In the genomic region with DNA sequence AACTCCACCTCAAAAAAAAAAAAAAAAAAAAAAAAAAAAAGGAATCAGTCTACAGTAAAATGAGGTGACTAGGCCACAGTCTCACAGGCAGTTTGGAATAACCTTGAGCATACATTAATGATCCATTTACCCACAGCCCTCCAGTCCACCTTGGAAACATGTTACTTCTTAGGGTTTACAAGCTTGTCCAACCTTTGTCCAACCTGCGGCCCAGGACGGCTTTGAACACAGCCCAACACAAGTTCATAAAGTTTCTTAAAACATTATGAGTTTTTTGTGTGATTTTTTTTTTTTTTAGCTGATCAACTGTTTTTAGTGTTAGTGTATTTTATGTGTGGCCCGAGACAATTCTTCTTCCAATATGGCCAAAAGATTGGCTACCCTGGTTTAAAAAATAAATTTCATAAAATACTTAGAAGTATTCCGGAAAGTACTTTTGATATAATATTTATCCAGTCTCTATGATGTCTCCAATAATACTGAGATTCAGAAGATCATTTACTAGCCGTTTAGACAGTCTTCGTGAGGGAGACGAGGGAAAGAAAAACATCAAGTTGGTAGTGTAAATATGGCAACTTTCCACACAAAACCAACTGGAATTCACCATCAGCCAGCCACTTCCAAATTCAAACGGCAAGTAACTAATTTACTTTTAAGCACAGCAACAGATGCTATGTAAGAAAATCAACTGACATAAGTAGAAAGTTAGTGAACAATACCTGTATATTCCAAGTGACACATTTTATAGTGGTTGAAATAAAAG, we compare ENCODE assay signal across 28 cellular contexts. TPM values are rescaled to one million over a fixed set of nuclear protein-coding genes. Genes with fewer than 3 reads are reported as not detected.
A peak's percentile ranks its signal among the peaks of the same experiment; 100 is the strongest.
DNase-seq lines count a peak whose midpoint lies in the region; FAIRE-seq and TF ChIP-seq lines count a peak whose summit lies in the region.
"Had no signal": no experiment of that assay in that cellular context is flagged by ENCODE, and none has a peak within 500 bp of the region (broad histone marks: within the 10 kb centered on the region; RNA-seq: fewer than 3 reads in every experiment).

No MANE protein-coding gene starts in this region.

- H3K4me1 ChIP-seq in Peyer's patch: no peaks in the 10 kb centered on the region
- H3K4me1 ChIP-seq: testis had no signal

- H3K27ac ChIP-seq in Peyer's patch: no peak overlapping the region
- H3K27ac ChIP-seq: heart left ventricle, skin epidermis, testis had no signal

- H3K4me1 Mint-ChIP-seq in activated CD4-positive, alpha-beta T cell treated with anti-CD3 and anti-CD28 coated beads, Interleukin-2, amount 10 ng/mL, durations not matched to agents 7 days and 5 days: peaks cover 23% of the 10 kb centered on the region
- peaks cover 9% of the 10 kb centered on the region for H3K4me1 Mint-ChIP-seq in activated CD4-positive, alpha-beta T cell treated with anti-CD3 and anti-CD28 coated beads, Interleukin-2, amount 10 ng/mL, durations not matched to agents 24 days and 14 days

- H3K36me3 ChIP-seq in Peyer's patch: peaks cover 0 to 79% (median 2%) of the 10 kb centered on the region in 3 donors

- DNase-seq in activated CD4-positive, alpha-beta T cell treated with anti-CD3 and anti-CD28 coated beads, Interleukin-2, amount 10 ng/mL, durations not matched to agents 7 days and 5 days: no peak
- DNase-seq in activated CD4-positive, alpha-beta T cell treated with anti-CD3 and anti-CD28 coated beads, Interleukin-2, amount 10 ng/mL, durations not matched to agents 24 days and 14 days: no peak
- DNase-seq in astrocyte of the hippocampus (ENCODE audit: low read depth, low spot score) (peak; percentile 84), stromal cell of bone marrow (ENCODE audit: low read depth) (peak; percentile 65), NAMALWA (ENCODE audit: low spot score) (no peak), DMS53 treated with DMSO at 0.1 percent for 48 hours (lab: John Stamatoyannopoulos, UW; ENCODE audit: unreplicated experiment) (no peak), Peyer's patch (no peak)
- DNase-seq: 8988T; activated CD4-positive, alpha-beta T cell treated with anti-CD3 and anti-CD28 coated beads for 36 hours; activated naive CD8-positive, alpha-beta T cell treated with anti-CD3 and anti-CD28 coated beads, Interleukin-2, amount 10 ng/mL, durations not matched to agents 7 days and 5 days; cortex of kidney; DND-41; heart left ventricle; HFFc6; left ventricle myocardium superior; NCI-H1092; NCI-H2029; NCI-H2227 treated with DMSO at 0.1 percent for 48 hours; NCI-H774; SHP77; stimulated activated CD4-positive, alpha-beta T cell treated with anti-CD3 and anti-CD28 coated beads, Interleukin-1b, Interleukin-23, amount 100 ng/mL, for 48 hours; testis had no signal

- H3K27ac Mint-ChIP-seq in activated CD4-positive, alpha-beta T cell treated with anti-CD3 and anti-CD28 coated beads, Interleukin-2, amount 10 ng/mL, durations not matched to agents 7 days and 5 days: peak overlapping the region; percentile 36
- no peak overlapping the region for H3K27ac Mint-ChIP-seq in activated CD4-positive, alpha-beta T cell treated with anti-CD3 and anti-CD28 coated beads, Interleukin-2, amount 10 ng/mL, durations not matched to agents 24 days and 14 days
- H3K27ac Mint-ChIP-seq: activated CD4-positive, alpha-beta T cell treated with anti-CD3 and anti-CD28 coated beads for 36 hours; activated naive CD8-positive, alpha-beta T cell treated with anti-CD3 and anti-CD28 coated beads, Interleukin-2, amount 10 ng/mL, durations not matched to agents 7 days and 5 days; activated T-helper 2 cell treated with anti-CD3 and anti-CD28 coated beads, Interferon-gamma antibody, Interleukin-2, Interleukin-4, amounts not matched to agents 10 μg/mL and 5 μg/mL and 100 μg/mL, durations not matched to agents 14 hours and 24 hours and 36 hours; HFFc6; stimulated activated effector memory CD8-positive, alpha-beta T cell treated with anti-CD3 and anti-CD28 coated beads, Interleukin-12 subunit alpha, Interleukin-12 subunit beta, amount 100 ng/mL, for 72 hours had no signal

- no peaks in the 10 kb centered on the region for H3K9me3 ChIP-seq in Peyer's patch
- H3K9me3 ChIP-seq: heart left ventricle, testis had no signal

- H3K9me3 Mint-ChIP-seq in activated CD4-positive, alpha-beta T cell treated with anti-CD3 and anti-CD28 coated beads, Interleukin-2, amount 10 ng/mL, durations not matched to agents 7 days and 5 days: no peaks in the 10 kb centered on the region
- no peaks in the 10 kb centered on the region for H3K9me3 Mint-ChIP-seq in activated CD4-positive, alpha-beta T cell treated with anti-CD3 and anti-CD28 coated beads, Interleukin-2, amount 10 ng/mL, durations not matched to agents 24 days and 14 days
- H3K9me3 Mint-ChIP-seq: activated naive CD8-positive, alpha-beta T cell treated with anti-CD3 and anti-CD28 coated beads, Interleukin-2, amount 10 ng/mL, durations not matched to agents 7 days and 5 days; activated T-helper 2 cell treated with anti-CD3 and anti-CD28 coated beads, Interferon-gamma antibody, Interleukin-2, Interleukin-4, amounts not matched to agents 10 μg/mL and 5 μg/mL and 100 μg/mL, durations not matched to agents 14 hours and 24 hours and 36 hours; HFFc6; stimulated activated effector memory CD8-positive, alpha-beta T cell treated with anti-CD3 and anti-CD28 coated beads, Interleukin-12 subunit alpha, Interleukin-12 subunit beta, amount 100 ng/mL, for 72 hours had no signal

- no peak overlapping the region for H3K4me3 ChIP-seq in Peyer's patch
- H3K4me3 ChIP-seq: heart left ventricle, skin epidermis, testis had no signal

- POLR2A ChIA-PET in activated CD4-positive, alpha-beta T cell treated with anti-CD3 and anti-CD28 coated beads, Interleukin-2, amount 10 ng/mL, durations not matched to agents 7 days and 5 days (lab: Charles Lee): no interaction called here

- peak; percentile 9 for FAIRE-seq in islet of Langerhans (lab: Jason Lieb, UNC)
- FAIRE-seq: bronchial epithelial cell, HTR-8/SVneo had no signal

- TF ChIP-seq POLR2A in Peyer's patch (IDR thresholded peaks at IDR 0.05): no peak

- no peaks in the 10 kb centered on the region for H3K27me3 ChIP-seq in Peyer's patch
- H3K27me3 ChIP-seq: heart left ventricle, testis had no signal

- intact Hi-C loops in activated CD4-positive, alpha-beta T cell treated with anti-CD3 and anti-CD28 coated beads, Interleukin-2, amount 10 ng/mL, durations not matched to agents 24 days and 14 days (cut with micrococcal nuclease): no loop called here

- CTCF ChIA-PET in activated CD4-positive, alpha-beta T cell treated with anti-CD3 and anti-CD28 coated beads, Interleukin-2, amount 10 ng/mL, durations not matched to agents 7 days and 5 days (lab: Charles Lee): no interaction called here

- no peak for TF ChIP-seq CTCF in Peyer's patch (IDR thresholded peaks at IDR 0.05)

- no peak overlapping the region for H3K4me3 Mint-ChIP-seq in activated CD4-positive, alpha-beta T cell treated with anti-CD3 and anti-CD28 coated beads, Interleukin-2, amount 10 ng/mL, durations not matched to agents 7 days and 5 days
- H3K4me3 Mint-ChIP-seq in activated CD4-positive, alpha-beta T cell treated with anti-CD3 and anti-CD28 coated beads, Interleukin-2, amount 10 ng/mL, durations not matched to agents 24 days and 14 days: no peak overlapping the region
- H3K4me3 Mint-ChIP-seq: activated CD4-positive, alpha-beta T cell treated with anti-CD3 and anti-CD28 coated beads for 36 hours; activated naive CD8-positive, alpha-beta T cell treated with anti-CD3 and anti-CD28 coated beads, Interleukin-2, amount 10 ng/mL, durations not matched to agents 7 days and 5 days; HFFc6; stimulated activated effector memory CD8-positive, alpha-beta T cell treated with anti-CD3 and anti-CD28 coated beads, Interleukin-12 subunit alpha, Interleukin-12 subunit beta, amount 100 ng/mL, for 72 hours had no signal

- peaks cover 40% of the 10 kb centered on the region for H3K36me3 Mint-ChIP-seq in activated CD4-positive, alpha-beta T cell treated with anti-CD3 and anti-CD28 coated beads, Interleukin-2, amount 10 ng/mL, durations not matched to agents 7 days and 5 days (ENCODE audit: low read depth)
- H3K36me3 Mint-ChIP-seq in activated CD4-positive, alpha-beta T cell treated with anti-CD3 and anti-CD28 coated beads, Interleukin-2, amount 10 ng/mL, durations not matched to agents 24 days and 14 days (ENCODE audit: low read depth): peaks cover 54% of the 10 kb centered on the region

- no peaks in the 10 kb centered on the region for H3K27me3 Mint-ChIP-seq in activated CD4-positive, alpha-beta T cell treated with anti-CD3 and anti-CD28 coated beads, Interleukin-2, amount 10 ng/mL, durations not matched to agents 7 days and 5 days
- H3K27me3 Mint-ChIP-seq in activated CD4-positive, alpha-beta T cell treated with anti-CD3 and anti-CD28 coated beads, Interleukin-2, amount 10 ng/mL, durations not matched to agents 24 days and 14 days: no peaks in the 10 kb centered on the region
- H3K27me3 Mint-ChIP-seq: activated CD4-positive, alpha-beta T cell treated with anti-CD3 and anti-CD28 coated beads for 36 hours; activated naive CD8-positive, alpha-beta T cell treated with anti-CD3 and anti-CD28 coated beads, Interleukin-2, amount 10 ng/mL, durations not matched to agents 7 days and 5 days had no signal

RNA-seq across cellular contexts. Expression of gene BAZ1B, which starts 9.9 kb away (rescaled TPM):
- total RNA-seq in activated CD4-positive, alpha-beta T cell treated with anti-CD3 and anti-CD28 coated beads, Interleukin-2, amount 10 ng/mL, durations not matched to agents 7 days and 5 days: 100 to 1,000 TPM in 1 of 2 experiments, 10 to 100 TPM in 1; 96.5 to 103 TPM
- 110 and 112 TPM in 2 replicates for total RNA-seq in activated CD4-positive, alpha-beta T cell treated with anti-CD3 and anti-CD28 coated beads, Interleukin-2, amount 10 ng/mL, durations not matched to agents 24 days and 14 days
- total RNA-seq in Peyer's patch: 100 to 1,000 TPM in 1 of 4 donors, 10 to 100 TPM in 3; 38.6 to 162 (median 52.6) TPM

RNA-seq across cellular contexts. Expression of gene BCL7B, which starts 45.3 kb away (rescaled TPM):
- 10 to 100 TPM; 69.7 to 93.0 TPM for total RNA-seq in activated CD4-positive, alpha-beta T cell treated with anti-CD3 and anti-CD28 coated beads, Interleukin-2, amount 10 ng/mL, durations not matched to agents 7 days and 5 days
- 73.8 and 75.9 TPM in 2 replicates for total RNA-seq in activated CD4-positive, alpha-beta T cell treated with anti-CD3 and anti-CD28 coated beads, Interleukin-2, amount 10 ng/mL, durations not matched to agents 24 days and 14 days
- 10 to 100 TPM; 63.5 to 73.4 (median 70.6) TPM for total RNA-seq in Peyer's patch

Comparison
In these comparisons a context has a peak if more than half of its experiments do, and no peak if none do; other contexts are left out.
1. DNase-seq: peak in astrocyte of the hippocampus (single experiment) and stromal cell of bone marrow (single experiment); none in activated CD4-positive, alpha-beta T cell treated with anti-CD3 and anti-CD28 coated beads, Interleukin-2, amount 10 ng/mL, durations not matched to agents 7 days and 5 days (single experiment), activated CD4-positive, alpha-beta T cell treated with anti-CD3 and anti-CD28 coated beads, Interleukin-2, amount 10 ng/mL, durations not matched to agents 24 days and 14 days (single experiment), NAMALWA (single experiment), DMS53 treated with DMSO at 0.1 percent for 48 hours (single experiment) and Peyer's patch (0 of 3).